Comparison of ENCODE assay signal across 2 cellular contexts in genomic region chr5:119393746-119394145, GRCh38.
TF ChIP-seq lines count a peak whose summit lies in the region.

No MANE protein-coding gene starts in this region.

TF ChIP-seq in K562, 482 proteins besides CTCF, POLR2A, EP300 and RAD21:
- no peak for TF ChIP-seq EHMT2 (IDR thresholded peaks at IDR 0.05)
- TF ChIP-seq CEBPG (CRISPR knock-in tag; IDR thresholded peaks at IDR 0.05), result no peak
- 0 out of 4 replicates have a peak, but pooled peaks of 1 of the 2 experiments have one; percentile 22 for TF ChIP-seq CEBPG (tag; conservative IDR thresholded peaks at IDR 0.05 in 1 of 2, IDR thresholded peaks at IDR 0.05 in 1 of 2)
- TF ChIP-seq ATF3 (IDR thresholded peaks at IDR 0.05), result peak; percentile 29; the same call in 1 of the 2 replicates
- no peak for TF ChIP-seq ATF3 (CRISPR knock-in tag; conservative IDR thresholded peaks at IDR 0.05)
- TF ChIP-seq MYC (IDR thresholded peaks at IDR 0.05; ENCODE audit: low read depth, low read length), result no peak
- no peak for TF ChIP-seq MYC (CRISPR knock-in tag; IDR thresholded peaks at IDR 0.05; ENCODE audit: borderline replicate concordance, low read depth)

TF ChIP-seq in GM23338, 12 proteins besides CTCF, POLR2A, EP300 and RAD21:
- TF ChIP-seq ZNF114 (CRISPR knock-in tag; IDR thresholded peaks at IDR 0.05), result no peak
- TF ChIP-seq POLR2AphosphoS5 (IDR thresholded peaks at IDR 0.05; ENCODE audit: low read depth), result no peak
- no peak for TF ChIP-seq REST (IDR thresholded peaks at IDR 0.05; ENCODE audit: unreplicated experiment)
- no peak for TF ChIP-seq ZNF462 (CRISPR knock-in tag; IDR thresholded peaks at IDR 0.05)
- no peak for TF ChIP-seq EZH2 (IDR thresholded peaks at IDR 0.05; ENCODE audit: low read depth, unreplicated experiment)
- TF ChIP-seq EZH2phosphoT487 (IDR thresholded peaks at IDR 0.05; ENCODE audit: unreplicated experiment), result no peak
- no peak for TF ChIP-seq STAT1 (IDR thresholded peaks at IDR 0.05; ENCODE audit: unreplicated experiment)
- no peak for TF ChIP-seq ETS1 (IDR thresholded peaks at IDR 0.05)
- TF ChIP-seq NANOG (IDR thresholded peaks at IDR 0.05; ENCODE audit: borderline replicate concordance), result no peak
- no peak for TF ChIP-seq ZNF331 (CRISPR knock-in tag; IDR thresholded peaks at IDR 0.05; ENCODE audit: low read depth)
